Comparison of ENCODE assay signal across 19 cellular contexts in the genomic region with DNA sequence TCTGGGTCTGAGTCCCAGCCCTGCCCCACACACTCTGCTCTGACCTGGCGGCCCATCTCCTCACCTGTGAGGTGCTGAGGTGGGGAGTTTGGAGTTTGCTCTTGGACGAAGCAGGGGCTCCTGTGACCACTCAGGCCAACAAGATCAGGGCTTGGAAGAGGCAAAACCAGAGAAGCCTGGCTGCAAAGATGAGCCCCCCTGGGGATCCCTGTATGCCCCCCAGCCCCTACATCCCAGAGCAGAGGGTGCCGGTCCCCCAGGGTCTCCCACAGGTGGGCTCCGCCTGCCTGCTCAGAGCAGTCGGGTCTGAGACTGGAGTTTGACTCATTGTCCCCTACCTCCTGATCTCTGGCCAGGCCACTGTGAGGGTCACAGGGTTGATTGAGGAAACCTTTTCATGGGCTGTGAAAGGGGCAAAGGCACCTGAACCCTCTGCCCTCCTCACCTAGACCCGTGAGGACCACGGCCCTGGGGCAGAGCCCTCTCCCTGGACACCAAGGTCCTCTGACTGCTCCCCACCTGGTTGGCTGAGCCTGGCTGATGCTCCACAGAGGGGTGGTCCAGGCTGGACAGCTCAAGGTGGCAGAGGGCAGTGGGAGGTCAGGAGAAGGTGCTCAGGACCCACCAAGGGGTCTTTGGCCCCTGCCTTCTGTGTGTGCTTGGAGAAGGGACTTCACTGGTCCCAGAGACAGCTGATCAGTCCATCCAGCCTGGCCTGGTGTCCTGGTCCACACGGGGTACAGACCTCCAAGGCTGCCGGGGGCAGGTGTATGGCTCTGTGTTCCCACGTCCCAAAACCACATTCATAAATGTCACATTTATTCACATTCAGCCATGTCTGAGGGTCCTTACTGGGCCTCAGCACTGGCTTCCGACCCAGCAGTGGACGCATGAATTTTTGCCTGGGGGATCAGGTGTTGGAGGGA. TPM values are rescaled to one million over a fixed set of nuclear protein-coding genes. Genes with fewer than 3 reads are reported as not detected.
"Had no signal": no experiment of that assay in that cellular context is flagged by ENCODE, and none has a peak within 500 bp of the region (broad histone marks: within the 10 kb centered on the region; RNA-seq: fewer than 3 reads in every experiment).

No MANE protein-coding gene starts in this region.

- H3K4me3 Mint-ChIP-seq: activated CD4-positive, alpha-beta memory T cell treated with anti-CD3 and anti-CD28 coated beads, Interleukin-2, amount 10 ng/mL, durations not matched to agents 7 days and 5 days; activated naive CD8-positive, alpha-beta T cell; activated T-cell treated with anti-CD3 and anti-CD28 coated beads, Interleukin-2, amount 50 U/mL, for 4 hours; stimulated activated naive B cell treated with anti-CD40 and anti-IgM and Interleukin-4, amounts not matched to agents 10 μg/mL and 1 μg/mL and 100 μg/mL, for 72 hours had no signal

- H3K36me3 ChIP-seq: pancreas, thyroid gland, uterus had no signal

- H3K4me3 ChIP-seq: pancreas, thyroid gland, uterus had no signal

- H3K27ac ChIP-seq: foreskin keratinocyte, pancreas, thyroid gland, uterus had no signal

- ATAC-seq: activated T-cell treated with anti-CD3 and anti-CD28 coated beads, Interleukin-2, amount 50 U/mL, for 4 hours; effector memory CD8-positive, alpha-beta T cell; foreskin keratinocyte; pancreas; sciatic nerve; stimulated activated naive B cell treated with anti-CD40 and anti-IgM and Interleukin-4, amounts not matched to agents 10 μg/mL and 1 μg/mL and 100 μg/mL, for 72 hours had no signal

- FAIRE-seq: islet of Langerhans, pancreas had no signal

- DNase-seq: activated CD4-positive, alpha-beta memory T cell treated with anti-CD3 and anti-CD28 coated beads, Interleukin-2, amount 10 ng/mL, durations not matched to agents 7 days and 5 days; activated CD4-positive, alpha-beta T cell treated with anti-CD3 and anti-CD28 coated beads for 4 hours; activated gamma-delta T cell; activated T-cell treated with anti-CD3 and anti-CD28 coated beads, Interleukin-2, amount 50 U/mL, for 4 hours; effector memory CD8-positive, alpha-beta T cell; foreskin keratinocyte; hippocampal formation; stimulated activated CD4-positive, alpha-beta T cell treated with anti-CD3 and anti-CD28 coated beads, Interleukin-4, amount 100 ng/mL, for 4 hours; stimulated activated naive B cell treated with anti-CD40 and anti-IgM and Interleukin-4, amounts not matched to agents 10 μg/mL and 1 μg/mL and 100 μg/mL, for 72 hours; thyroid gland; uterus had no signal

- H3K27ac Mint-ChIP-seq: activated CD4-positive, alpha-beta memory T cell treated with anti-CD3 and anti-CD28 coated beads, Interleukin-2, amount 10 ng/mL, durations not matched to agents 7 days and 5 days; activated naive CD8-positive, alpha-beta T cell; stimulated activated naive B cell treated with anti-CD40 and anti-IgM and Interleukin-4, amounts not matched to agents 10 μg/mL and 1 μg/mL and 100 μg/mL, for 72 hours had no signal

- H3K9me3 ChIP-seq: thyroid gland had no signal

- H3K27me3 Mint-ChIP-seq: effector memory CD8-positive, alpha-beta T cell had no signal

- H3K27me3 ChIP-seq: foreskin keratinocyte, pancreas, thyroid gland, uterus had no signal

- H3K4me1 ChIP-seq: foreskin keratinocyte, pancreas, thyroid gland, uterus had no signal

RNA-seq across cellular contexts. Expression of gene SPRN, which starts 20.2 kb away (rescaled TPM):
- total RNA-seq: activated CD4-positive, alpha-beta memory T cell treated with anti-CD3 and anti-CD28 coated beads, Interleukin-2, amount 10 ng/mL, durations not matched to agents 7 days and 5 days; activated T-cell treated with anti-CD3 and anti-CD28 coated beads, Interleukin-2, amount 50 U/mL, for 4 hours; dermis microvascular lymphatic vessel endothelial cell; foreskin keratinocyte; SK-MEL-5; subcutaneous adipose tissue; T-helper 2 cell treated with Interferon-gamma antibody and Interleukin-4, amounts not matched to agents 100 ng/mL and 5 ng/mL, for 36 hours had no signal
- polyA plus RNA-seq: foreskin keratinocyte had no signal
